Comparison of ENCODE assay signal across 1 cellular context in genomic region chr6:1915226-1915625, GRCh38.
TF ChIP-seq lines count a peak whose summit lies in the region.

No MANE protein-coding gene starts in this region.

TF ChIP-seq in IMR-90, 13 proteins besides CTCF, POLR2A, EP300 and RAD21 (continued from another document):
- TF ChIP-seq ELK1 (IDR thresholded peaks at IDR 0.05; ENCODE audit: borderline replicate concordance, low read depth, low read length) (no peak), CEBPB (IDR thresholded peaks at IDR 0.05; ENCODE audit: low read depth, low read length) (no peak)
